ENCODE assay signal across 9 cellular contexts in the genomic region with DNA sequence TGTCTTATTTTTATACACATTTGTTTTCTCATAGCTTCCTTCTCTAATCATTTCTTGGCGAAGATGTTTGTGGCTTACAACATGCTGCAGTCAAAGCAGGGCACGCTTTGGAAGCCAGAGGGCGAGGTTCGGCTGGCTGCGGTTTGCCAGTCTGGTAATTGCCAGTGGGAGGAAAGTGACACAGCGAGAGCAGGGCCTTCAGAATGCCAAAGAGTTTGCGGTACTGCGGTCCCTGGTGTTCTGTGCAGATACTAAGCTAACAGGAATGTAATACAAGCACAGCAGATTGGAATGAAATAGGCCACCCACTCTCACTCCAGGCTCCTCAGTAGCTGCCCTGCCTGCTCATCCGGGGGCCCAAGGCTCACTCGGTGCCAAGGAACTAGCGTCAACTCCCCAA. TPM values are rescaled to one million over a fixed set of nuclear protein-coding genes. Genes with fewer than 3 reads are reported as not detected.
A peak's percentile ranks its signal among the peaks of the same experiment; 100 is the strongest.
DNase-seq lines count a peak whose midpoint lies in the region; TF ChIP-seq lines count a peak whose summit lies in the region.
"Had no signal": no experiment of that assay in that cellular context is flagged by ENCODE, and none has a peak within 500 bp of the region (broad histone marks: within the 10 kb centered on the region; RNA-seq: fewer than 3 reads in every experiment).

No MANE protein-coding gene starts in this region.

- TF ChIP-seq CTCF in SK-N-SH (IDR thresholded peaks at IDR 0.05): no peak
- no peak for TF ChIP-seq CTCF in fibroblast of villous mesenchyme (IDR thresholded peaks at IDR 0.05; ENCODE audit: insufficient read depth, low read depth, low read length)

- H3K9ac ChIP-seq in SK-N-SH: no peak overlapping the region

- H3K9me3 ChIP-seq in SK-N-SH: no peaks in the 10 kb centered on the region

- CTCF ChIA-PET in SK-N-SH (lab: Yijun Ruan, JAX): interaction anchor here (1.2 to 1.6 kb wide), 2 partner anchors 30 to 39 kb away, joined by 3 to 6 read pairs; no protein-coding TSS in a partner anchor
- CTCF ChIA-PET in activated CD4-positive, alpha-beta memory T cell treated with anti-CD3 and anti-CD28 coated beads, Interleukin-2, amount 10 ng/mL, durations not matched to agents 7 days and 5 days (lab: Charles Lee): no interaction called here

- H3K36me3 ChIP-seq in SK-N-SH (replicated peaks in 1 of 2; ENCODE audit: control insufficient read depth in 1 of 2, insufficient read depth in 2 of 2, low read length in 1 of 2): no peaks in the 10 kb centered on the region

- no peak overlapping the region for H3K4me3 Mint-ChIP-seq in activated CD4-positive, alpha-beta memory T cell treated with anti-CD3 and anti-CD28 coated beads, Interleukin-2, amount 10 ng/mL, durations not matched to agents 7 days and 5 days

- TF ChIP-seq EP300 in SK-N-SH (IDR thresholded peaks at IDR 0.05; ENCODE audit: borderline replicate concordance in 1 of 2, low read depth in 1 of 2, low read length in 1 of 2): no peak

- H3K27me3 Mint-ChIP-seq in activated CD4-positive, alpha-beta memory T cell treated with anti-CD3 and anti-CD28 coated beads, Interleukin-2, amount 10 ng/mL, durations not matched to agents 7 days and 5 days: peaks cover 4% of the 10 kb centered on the region

- H3K4me3 ChIP-seq in SK-N-SH (ENCODE audit: low read depth in 2 of 2, low read length in 1 of 2) (no peak overlapping the region), fibroblast of villous mesenchyme (ENCODE audit: low read depth, low read length) (no peak overlapping the region)

- no peaks in the 10 kb centered on the region for H3K36me3 Mint-ChIP-seq in activated CD4-positive, alpha-beta memory T cell treated with anti-CD3 and anti-CD28 coated beads, Interleukin-2, amount 10 ng/mL, durations not matched to agents 7 days and 5 days (ENCODE audit: low read depth)

- DNase-seq in GM04503 (ENCODE audit: low read depth) (peak; percentile 99), SK-N-SH (no peak), fibroblast of villous mesenchyme (ENCODE audit: low read depth) (peak; percentile 66), posterior vena cava (ENCODE audit: low spot score) (peak; percentile 91), NCI-H2196 treated with DMSO at 0.1 percent for 48 hours (lab: John Stamatoyannopoulos, UW; ENCODE audit: unreplicated experiment) (no peak)
- no peak for DNase-seq in activated CD4-positive, alpha-beta memory T cell treated with anti-CD3 and anti-CD28 coated beads, Interleukin-2, amount 10 ng/mL, durations not matched to agents 7 days and 5 days
- no peak for DNase-seq in activated CD8-positive, alpha-beta memory T cell treated with anti-CD3 and anti-CD28 coated beads, Interleukin-2, amount 50 U/mL, for 48 hours
- DNase-seq in stimulated activated CD4-positive, alpha-beta T cell treated with anti-CD3 and anti-CD28 coated beads, Interleukin-12 subunit alpha, Interleukin-12 subunit beta, amount 100 ng/mL, for 4 hours: no peak
- DNase-seq: activated naive CD4-positive, alpha-beta T cell treated with Interleukin-2 at 50 U/mL for 16 hours had no signal

- 68% methylated on average over 11 of the region's 11 CpGs for WGBS in SK-N-SH (ENCODE audit: low lambda C conversion rate)

- intact Hi-C loops in posterior vena cava (cut with DNase I): no loop called here

- no peak for TF ChIP-seq RAD21 in SK-N-SH (IDR thresholded peaks at IDR 0.05; ENCODE audit: low read length)

- H3K9me2 ChIP-seq in SK-N-SH: no peaks in the 10 kb centered on the region

- H3K27me3 ChIP-seq in SK-N-SH (ENCODE audit: insufficient read depth): no peaks in the 10 kb centered on the region

- no peaks in the 10 kb centered on the region for H4K20me1 ChIP-seq in SK-N-SH (ENCODE audit: insufficient read depth)

- no peak overlapping the region for H3K27ac ChIP-seq in SK-N-SH (ENCODE audit: low read depth in 2 of 2, low read length in 1 of 2)

- H3K27ac Mint-ChIP-seq in activated CD4-positive, alpha-beta memory T cell treated with anti-CD3 and anti-CD28 coated beads, Interleukin-2, amount 10 ng/mL, durations not matched to agents 7 days and 5 days: no peak overlapping the region

- H3K4me1 Mint-ChIP-seq in activated CD4-positive, alpha-beta memory T cell treated with anti-CD3 and anti-CD28 coated beads, Interleukin-2, amount 10 ng/mL, durations not matched to agents 7 days and 5 days: no peaks in the 10 kb centered on the region

- no peak overlapping the region for H2AFZ ChIP-seq in SK-N-SH (ENCODE audit: low read depth)

- POLR2A ChIA-PET in SK-N-SH (lab: Yijun Ruan, JAX): no interaction called here
- POLR2A ChIA-PET in activated CD4-positive, alpha-beta memory T cell treated with anti-CD3 and anti-CD28 coated beads, Interleukin-2, amount 10 ng/mL, durations not matched to agents 7 days and 5 days (lab: Charles Lee): no interaction called here

- 0 out of 2 replicates have a peak overlapping the region, but pooled peaks have one; percentile 16 for H3K4me2 ChIP-seq in SK-N-SH

- no peaks in the 10 kb centered on the region for H3F3A ChIP-seq in SK-N-SH (replicated peaks; ENCODE audit: insufficient read depth)

- H3K79me2 ChIP-seq in SK-N-SH (ENCODE audit: insufficient read depth): no peaks in the 10 kb centered on the region

- H3K9me3 Mint-ChIP-seq in activated CD4-positive, alpha-beta memory T cell treated with anti-CD3 and anti-CD28 coated beads, Interleukin-2, amount 10 ng/mL, durations not matched to agents 7 days and 5 days: no peaks in the 10 kb centered on the region

- H3K4me1 ChIP-seq in SK-N-SH (ENCODE audit: control insufficient read depth in 1 of 2, insufficient read depth in 2 of 2, low read depth in 1 of 2, low read length in 1 of 2): no peaks in the 10 kb centered on the region

TF ChIP-seq in SK-N-SH, 30 proteins besides CTCF, POLR2A, EP300 and RAD21 (continues in another document):
- TF ChIP-seq, protein P1, sequence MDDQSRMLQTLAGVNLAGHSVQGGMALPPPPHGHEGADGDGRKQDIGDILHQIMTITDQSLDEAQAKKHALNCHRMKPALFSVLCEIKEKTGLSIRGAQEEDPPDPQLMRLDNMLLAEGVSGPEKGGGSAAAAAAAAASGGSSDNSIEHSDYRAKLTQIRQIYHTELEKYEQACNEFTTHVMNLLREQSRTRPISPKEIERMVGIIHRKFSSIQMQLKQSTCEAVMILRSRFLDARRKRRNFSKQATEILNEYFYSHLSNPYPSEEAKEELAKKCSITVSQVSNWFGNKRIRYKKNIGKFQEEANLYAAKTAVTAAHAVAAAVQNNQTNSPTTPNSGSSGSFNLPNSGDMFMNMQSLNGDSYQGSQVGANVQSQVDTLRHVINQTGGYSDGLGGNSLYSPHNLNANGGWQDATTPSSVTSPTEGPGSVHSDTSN (IDR thresholded peaks at IDR 0.05): no peak
- TF ChIP-seq FOXM1 (IDR thresholded peaks at IDR 0.05; ENCODE audit: low read depth) (no peak), JUND (IDR thresholded peaks at IDR 0.05) (no peak), TAF1 (IDR thresholded peaks at IDR 0.05; ENCODE audit: borderline replicate concordance, low read depth, low read length) (no peak), GATA2 (CRISPR knock-in tag; IDR thresholded peaks at IDR 0.05) (no peak), RFX5 (IDR thresholded peaks at IDR 0.05; ENCODE audit: low read length) (no peak), SMC3 (IDR thresholded peaks at IDR 0.05; ENCODE audit: low read depth, low read length) (no peak), NFIC (IDR thresholded peaks at IDR 0.05; ENCODE audit: borderline replicate concordance) (no peak), REST (IDR thresholded peaks at IDR 0.05; ENCODE audit: low read depth, low read length) (no peak), YY1 (IDR thresholded peaks at IDR 0.05; ENCODE audit: low read depth) (no peak), CHD2 (IDR thresholded peaks at IDR 0.05; ENCODE audit: low read length, partially characterized antibody) (no peak), MEF2A (IDR thresholded peaks at IDR 0.05; ENCODE audit: borderline replicate concordance, low read depth) (no peak), NRF1 (IDR thresholded peaks at IDR 0.05; ENCODE audit: low read depth, low read length) (no peak)
- TF ChIP-seq, protein P2, sequence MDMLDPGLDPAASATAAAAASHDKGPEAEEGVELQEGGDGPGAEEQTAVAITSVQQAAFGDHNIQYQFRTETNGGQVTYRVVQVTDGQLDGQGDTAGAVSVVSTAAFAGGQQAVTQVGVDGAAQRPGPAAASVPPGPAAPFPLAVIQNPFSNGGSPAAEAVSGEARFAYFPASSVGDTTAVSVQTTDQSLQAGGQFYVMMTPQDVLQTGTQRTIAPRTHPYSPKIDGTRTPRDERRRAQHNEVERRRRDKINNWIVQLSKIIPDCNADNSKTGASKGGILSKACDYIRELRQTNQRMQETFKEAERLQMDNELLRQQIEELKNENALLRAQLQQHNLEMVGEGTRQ (IDR thresholded peaks at IDR 0.05; ENCODE audit: borderline replicate concordance, low read depth, low read length): no peak

RNA-seq across cellular contexts. Expression of gene TGM3, which starts 58.7 kb away (rescaled TPM):
- polyA plus RNA-seq in SK-N-SH (2012; rRNA removed): not detected in 2 replicates
- polyA plus RNA-seq in SK-N-SH (2012; cell fraction: cytosol; rRNA removed): not detected in 2 replicates
- 0.02 TPM in 1 of 2 replicates, not detected in the other for polyA plus RNA-seq in SK-N-SH (2012; cell fraction: nucleus; rRNA removed)
- total RNA-seq in fibroblast of villous mesenchyme (not detected in 2 replicates), posterior vena cava (not detected)
- not detected for total RNA-seq in activated CD4-positive, alpha-beta memory T cell treated with anti-CD3 and anti-CD28 coated beads, Interleukin-2, amount 10 ng/mL, durations not matched to agents 7 days and 5 days

Comparison
In these comparisons a context has a peak if more than half of its experiments do, and no peak if none do; other contexts are left out.
1. DNase-seq: peak in GM04503 (single experiment), fibroblast of villous mesenchyme (single experiment) and posterior vena cava (single experiment); none in SK-N-SH (single experiment), activated CD4-positive, alpha-beta memory T cell treated with anti-CD3 and anti-CD28 coated beads, Interleukin-2, amount 10 ng/mL, durations not matched to agents 7 days and 5 days (single experiment), activated CD8-positive, alpha-beta memory T cell treated with anti-CD3 and anti-CD28 coated beads, Interleukin-2, amount 50 U/mL, for 48 hours (single experiment), NCI-H2196 treated with DMSO at 0.1 percent for 48 hours (single experiment) and stimulated activated CD4-positive, alpha-beta T cell treated with anti-CD3 and anti-CD28 coated beads, Interleukin-12 subunit alpha, Interleukin-12 subunit beta, amount 100 ng/mL, for 4 hours (single experiment).